11 cellular contexts compared by ENCODE assay signal in the genomic region with DNA sequence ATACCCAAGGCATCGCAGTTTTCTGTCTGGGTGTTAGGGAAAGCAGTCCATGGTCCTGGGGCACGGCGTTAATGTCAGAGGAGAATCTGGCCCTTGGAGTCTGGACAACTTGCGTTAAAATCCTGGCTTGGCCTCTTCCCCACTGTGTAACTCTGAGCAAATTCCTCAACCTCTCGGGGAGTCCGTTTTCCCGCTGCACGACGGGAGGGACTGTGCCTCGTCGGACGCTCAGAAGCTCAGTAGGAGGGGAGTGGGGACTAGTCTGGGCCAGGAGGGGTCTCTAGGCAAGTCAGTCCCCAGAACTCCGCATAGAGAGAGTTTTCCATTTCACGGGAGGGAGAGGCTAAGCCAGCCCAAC. TPM values are rescaled to one million over a fixed set of nuclear protein-coding genes. Genes with fewer than 3 reads are reported as not detected.
DNase-seq lines count a peak whose midpoint lies in the region; ATAC-seq lines count a peak whose summit lies in the region.
"Had no signal": no experiment of that assay in that cellular context is flagged by ENCODE, and none has a peak within 500 bp of the region (broad histone marks: within the 10 kb centered on the region; RNA-seq: fewer than 3 reads in every experiment).

No MANE protein-coding gene starts in this region.

- H2BK5ac ChIP-seq in mesenchymal stem cell (ENCODE audit: low read depth, low read length, poor library complexity, severe bottlenecking) = no peak overlapping the region

- no peaks in the 10 kb centered on the region for H3K36me3 ChIP-seq in mesenchymal stem cell (ENCODE audit: control insufficient read depth in 1 of 2, insufficient read depth in 2 of 2, low read depth in 1 of 2, low read length in 2 of 2)

- no peaks in the 10 kb centered on the region for H3K36me3 Mint-ChIP-seq in activated naive CD8-positive, alpha-beta T cell treated with anti-CD3 and anti-CD28 coated beads for 36 hours
- no peaks in the 10 kb centered on the region for H3K36me3 Mint-ChIP-seq in stimulated activated naive B cell treated with anti-CD40 and anti-IgM and Interleukin-4, amounts not matched to agents 10 μg/mL and 1 μg/mL and 100 μg/mL, for 72 hours
- no peaks in the 10 kb centered on the region for H3K36me3 Mint-ChIP-seq in natural killer cell treated with Interleukin-12 subunit alpha and Interleukin-12 subunit beta and Interleukin-15 and Interleukin-18, amount 100 ng/mL, for 72 hours

- no peak overlapping the region for H4K8ac ChIP-seq in mesenchymal stem cell (ENCODE audit: low read length)

- H3K4me1 ChIP-seq in mesenchymal stem cell (ENCODE audit: control insufficient read depth, insufficient read depth, low read depth, low read length) = peaks cover 17% of the 10 kb centered on the region

- H2BK12ac ChIP-seq in mesenchymal stem cell (ENCODE audit: low read length in 2 of 2) = no peak overlapping the region

- no peaks in the 10 kb centered on the region for H3K9me3 Mint-ChIP-seq in activated naive CD8-positive, alpha-beta T cell treated with anti-CD3 and anti-CD28 coated beads for 36 hours
- H3K9me3 Mint-ChIP-seq in stimulated activated naive B cell treated with anti-CD40 and anti-IgM and Interleukin-4, amounts not matched to agents 10 μg/mL and 1 μg/mL and 100 μg/mL, for 72 hours = no peaks in the 10 kb centered on the region
- no peaks in the 10 kb centered on the region for H3K9me3 Mint-ChIP-seq in natural killer cell treated with Interleukin-12 subunit alpha and Interleukin-12 subunit beta and Interleukin-15 and Interleukin-18, amount 100 ng/mL, for 72 hours

- H3K4me1 Mint-ChIP-seq in activated naive CD8-positive, alpha-beta T cell treated with anti-CD3 and anti-CD28 coated beads for 36 hours = peaks cover 16% of the 10 kb centered on the region
- peaks cover 9 to 31% of the 10 kb centered on the region in 2 donors for H3K4me1 Mint-ChIP-seq in stimulated activated naive B cell treated with anti-CD40 and anti-IgM and Interleukin-4, amounts not matched to agents 10 μg/mL and 1 μg/mL and 100 μg/mL, for 72 hours
- peaks cover 0 to 2% of the 10 kb centered on the region in 2 donors for H3K4me1 Mint-ChIP-seq in natural killer cell treated with Interleukin-12 subunit alpha and Interleukin-12 subunit beta and Interleukin-15 and Interleukin-18, amount 100 ng/mL, for 72 hours (ENCODE audit: low read depth in 2 of 2)

- peak overlapping the region; percentile 81 for H3K4me2 ChIP-seq in mesenchymal stem cell (ENCODE audit: low read length, poor library complexity, severe bottlenecking)

- no peak overlapping the region for H3K23ac ChIP-seq in mesenchymal stem cell (ENCODE audit: low read length in 2 of 2)

- 6% methylated on average over 12 of the region's 14 CpGs for WGBS in mesenchymal stem cell

- H2BK120ac ChIP-seq in mesenchymal stem cell (ENCODE audit: low read depth, low read length) = no peak overlapping the region

- H3K9me3 ChIP-seq in mesenchymal stem cell (ENCODE audit: control insufficient read depth, low read length) = no peaks in the 10 kb centered on the region

- no peak overlapping the region for H3K27ac ChIP-seq in mesenchymal stem cell (ENCODE audit: low read length, poor library complexity, severe bottlenecking)
- H3K27ac ChIP-seq: skin epidermis had no signal

- H3K4me3 ChIP-seq in mesenchymal stem cell (ENCODE audit: insufficient read depth in 1 of 2, low read depth in 1 of 2, low read length in 2 of 2) = peak overlapping the region in 1 of 2 experiments; percentile 84

- no peaks in the 10 kb centered on the region for H3K79me1 ChIP-seq in mesenchymal stem cell (replicated peaks; ENCODE audit: low read length, poor library complexity, severe bottlenecking)

- H3K27ac Mint-ChIP-seq in activated naive CD8-positive, alpha-beta T cell treated with anti-CD3 and anti-CD28 coated beads for 36 hours = no peak overlapping the region
- peak overlapping the region; percentile 38 for H3K27ac Mint-ChIP-seq in stimulated activated naive B cell treated with anti-CD40 and anti-IgM and Interleukin-4, amounts not matched to agents 10 μg/mL and 1 μg/mL and 100 μg/mL, for 72 hours
- no peak overlapping the region for H3K27ac Mint-ChIP-seq in natural killer cell treated with Interleukin-12 subunit alpha and Interleukin-12 subunit beta and Interleukin-15 and Interleukin-18, amount 100 ng/mL, for 72 hours

- H3K27me3 ChIP-seq in mesenchymal stem cell (ENCODE audit: control insufficient read depth in 1 of 2, insufficient read depth in 1 of 2, low read length in 2 of 2) = peaks cover 51 to 78% of the 10 kb centered on the region in 2 experiments

- H3K9ac ChIP-seq in mesenchymal stem cell (ENCODE audit: low read length) = peak overlapping the region; percentile 79

- ATAC-seq in stimulated activated naive B cell treated with anti-CD40 and anti-IgM and Interleukin-4, amounts not matched to agents 10 μg/mL and 1 μg/mL and 100 μg/mL, for 72 hours (replicated peaks) = no peak
- ATAC-seq in natural killer cell treated with Interleukin-12 subunit alpha and Interleukin-12 subunit beta and Interleukin-15 and Interleukin-18, amount 100 ng/mL, for 72 hours = no peak

- no peak overlapping the region for H2BK15ac ChIP-seq in mesenchymal stem cell (ENCODE audit: low read depth, poor library complexity, severe bottlenecking)

- H3K4me3 Mint-ChIP-seq in activated naive CD8-positive, alpha-beta T cell treated with anti-CD3 and anti-CD28 coated beads for 36 hours = peak overlapping the region; percentile 29
- H3K4me3 Mint-ChIP-seq in stimulated activated naive B cell treated with anti-CD40 and anti-IgM and Interleukin-4, amounts not matched to agents 10 μg/mL and 1 μg/mL and 100 μg/mL, for 72 hours = peak overlapping the region; percentile 41 to 83
- no peak overlapping the region for H3K4me3 Mint-ChIP-seq in natural killer cell treated with Interleukin-12 subunit alpha and Interleukin-12 subunit beta and Interleukin-15 and Interleukin-18, amount 100 ng/mL, for 72 hours

- no peak overlapping the region for H3K14ac ChIP-seq in mesenchymal stem cell (ENCODE audit: low read length in 2 of 2)

- no peak overlapping the region for H3K18ac ChIP-seq in mesenchymal stem cell (ENCODE audit: low read depth in 1 of 2, low read length in 2 of 2)

- no peak overlapping the region for H4K91ac ChIP-seq in mesenchymal stem cell (ENCODE audit: low read length)

- no peak overlapping the region for H2AK5ac ChIP-seq in mesenchymal stem cell (ENCODE audit: low read length, severe bottlenecking)

- H3K4ac ChIP-seq in mesenchymal stem cell (ENCODE audit: low read depth in 1 of 2, low read length in 2 of 2) = no peak overlapping the region

- DNase-seq in DMS 273 (lab: John Stamatoyannopoulos, UW; ENCODE audit: unreplicated experiment) = peak; percentile 47
- no peak for DNase-seq in DMS 273 treated with DMSO at 0.1 percent for 48 hours (lab: John Stamatoyannopoulos, UW)
- DNase-seq in activated naive CD8-positive, alpha-beta T cell treated with anti-CD3 and anti-CD28 coated beads for 36 hours = no peak
- DNase-seq in mesenchymal stem cell = no peak
- DNase-seq in stimulated activated naive B cell treated with anti-CD40 and anti-IgM and Interleukin-4, amounts not matched to agents 10 μg/mL and 1 μg/mL and 100 μg/mL, for 72 hours = no peak
- DNase-seq in amniotic stem cell (lab: John Stamatoyannopoulos, UW) = no peak
- DNase-seq in NCI-H2107 (lab: John Stamatoyannopoulos, UW) = no peak
- no peak for DNase-seq in natural killer cell treated with Interleukin-12 subunit alpha and Interleukin-12 subunit beta and Interleukin-15 and Interleukin-18, amount 100 ng/mL, for 72 hours (ENCODE audit: low spot score)
- DNase-seq: activated CD4-positive, alpha-beta T cell treated with anti-CD3 and anti-CD28 coated beads, Interleukin-2, amount 50 U/mL, for 1 hour had no signal

- no peak overlapping the region for H2AFZ ChIP-seq in mesenchymal stem cell (ENCODE audit: low read depth, low read length)

- H3K27me3 Mint-ChIP-seq in activated naive CD8-positive, alpha-beta T cell treated with anti-CD3 and anti-CD28 coated beads for 36 hours = peaks cover 89% of the 10 kb centered on the region
- peaks cover 60 to 79% of the 10 kb centered on the region in 2 donors for H3K27me3 Mint-ChIP-seq in stimulated activated naive B cell treated with anti-CD40 and anti-IgM and Interleukin-4, amounts not matched to agents 10 μg/mL and 1 μg/mL and 100 μg/mL, for 72 hours
- H3K27me3 Mint-ChIP-seq in natural killer cell treated with Interleukin-12 subunit alpha and Interleukin-12 subunit beta and Interleukin-15 and Interleukin-18, amount 100 ng/mL, for 72 hours = peaks cover 49 to 54% of the 10 kb centered on the region in 2 donors

RNA-seq across cellular contexts. Expression of gene EVX1, which starts 6.6 kb away (rescaled TPM):
- total RNA-seq in activated naive CD8-positive, alpha-beta T cell treated with anti-CD3 and anti-CD28 coated beads for 36 hours = not detected
- polyA plus RNA-seq in mesenchymal stem cell (2013, experiment 1 of 2) = not detected
- not detected for polyA plus RNA-seq in mesenchymal stem cell (2013, experiment 2 of 2)
- not detected for total RNA-seq in natural killer cell treated with Interleukin-12 subunit alpha and Interleukin-12 subunit beta and Interleukin-15 and Interleukin-18, amount 100 ng/mL, for 72 hours
- total RNA-seq: A172 had no signal

RNA-seq across cellular contexts. Expression of gene HOXA13, which starts 36.1 kb away (rescaled TPM):
- not detected for total RNA-seq in activated naive CD8-positive, alpha-beta T cell treated with anti-CD3 and anti-CD28 coated beads for 36 hours
- not detected for polyA plus RNA-seq in mesenchymal stem cell (2013, experiment 1 of 2)
- not detected for polyA plus RNA-seq in mesenchymal stem cell (2013, experiment 2 of 2)
- not detected for total RNA-seq in natural killer cell treated with Interleukin-12 subunit alpha and Interleukin-12 subunit beta and Interleukin-15 and Interleukin-18, amount 100 ng/mL, for 72 hours

RNA-seq across cellular contexts. Expression of gene HOXA11, which starts 51.0 kb away (rescaled TPM):
- under 1 TPM in 1 of 2 experiments, not detected in 1; 0.10 TPM for total RNA-seq in activated naive CD8-positive, alpha-beta T cell treated with anti-CD3 and anti-CD28 coated beads for 36 hours
- polyA plus RNA-seq in mesenchymal stem cell (2013, experiment 1 of 2) = 1.4 TPM
- polyA plus RNA-seq in mesenchymal stem cell (2013, experiment 2 of 2) = 1.3 TPM
- total RNA-seq in natural killer cell treated with Interleukin-12 subunit alpha and Interleukin-12 subunit beta and Interleukin-15 and Interleukin-18, amount 100 ng/mL, for 72 hours = under 1 TPM; 0.20 to 0.76 TPM
